ENCODE assay signal across 8 cellular contexts in genomic region chr12:113241191-113242017, GRCh38. TPM values are rescaled to one million over a fixed set of nuclear protein-coding genes. Genes with fewer than 3 reads are reported as not detected.
DNase-seq lines count a peak whose midpoint lies in the region; FAIRE-seq and TF ChIP-seq lines count a peak whose summit lies in the region.

No MANE protein-coding gene starts in this region.

- intact Hi-C loops in CD4-positive, alpha-beta memory T cell (cut with micrococcal nuclease): no loop called here

- no peak overlapping the region for H3K4me2 ChIP-seq in neural progenitor cell

- CTCF ChIA-PET in CD4-positive, alpha-beta memory T cell (lab: Charles Lee; ENCODE audit: partially characterized antibody): interaction anchor here (1.2 to 1.8 kb wide), 2 partner anchors 18 to 35 kb away, joined by 3 to 4 read pairs; no protein-coding TSS in a partner anchor

- no peaks in the 10 kb centered on the region for H3K79me2 ChIP-seq in neural progenitor cell (ENCODE audit: low read depth)

- TF ChIP-seq CTCF in neural progenitor cell (IDR thresholded peaks at IDR 0.05): no peak

- no peak for FAIRE-seq in GM12891 (lab: Jason Lieb, UNC)

- no peaks in the 10 kb centered on the region for H3K9me3 Mint-ChIP-seq in neural progenitor cell
- no peaks in the 10 kb centered on the region for H3K9me3 Mint-ChIP-seq in CD4-positive, alpha-beta memory T cell

- H3K4me1 ChIP-seq in neural progenitor cell: peaks cover 10% of the 10 kb centered on the region
- H3K4me1 ChIP-seq in CD4-positive, alpha-beta memory T cell (ENCODE audit: insufficient read depth, low read length): no peaks in the 10 kb centered on the region

- H3K4me1 Mint-ChIP-seq in neural progenitor cell: peaks cover 65% of the 10 kb centered on the region
- peaks cover 12 to 25% (median 16%) of the 10 kb centered on the region in 4 donors for H3K4me1 Mint-ChIP-seq in CD4-positive, alpha-beta memory T cell

- no peaks in the 10 kb centered on the region for H3K9me3 ChIP-seq in neural progenitor cell (ENCODE audit: low read depth)
- no peaks in the 10 kb centered on the region for H3K9me3 ChIP-seq in CD4-positive, alpha-beta memory T cell (ENCODE audit: control insufficient read depth in 1 of 2, low read length in 2 of 2)

- peak; percentile 92 for DNase-seq in DMS79 treated with DMSO at 0.1 percent for 48 hours (lab: John Stamatoyannopoulos, UW)
- peak; percentile 85 for DNase-seq in NCI-H226
- peak; percentile 88 for DNase-seq in dedifferentiated amniotic fluid mesenchymal stem cell (ENCODE audit: extremely low spot score)
- DNase-seq in neural progenitor cell (ENCODE audit: low spot score): no peak
- no peak for DNase-seq in CD4-positive, alpha-beta memory T cell
- no peak for DNase-seq in RPMI8226
- DNase-seq in GOT3 (lab: John Stamatoyannopoulos, UW): no peak
- DNase-seq in GM12891 (ENCODE audit: insufficient read length, low spot score): no peak

- H3K36me3 ChIP-seq in neural progenitor cell: no peaks in the 10 kb centered on the region
- H3K36me3 ChIP-seq in CD4-positive, alpha-beta memory T cell (ENCODE audit: insufficient read depth, low read length): peaks cover 25% of the 10 kb centered on the region

- POLR2A ChIA-PET in CD4-positive, alpha-beta memory T cell (lab: Charles Lee; ENCODE audit: partially characterized antibody): no interaction called here

- H3K36me3 Mint-ChIP-seq in neural progenitor cell: no peaks in the 10 kb centered on the region
- peaks cover 39 to 43% of the 10 kb centered on the region in 2 donors for H3K36me3 Mint-ChIP-seq in CD4-positive, alpha-beta memory T cell

- H4K20me1 ChIP-seq in neural progenitor cell (ENCODE audit: low read depth): no peaks in the 10 kb centered on the region

- no peak overlapping the region for H3K9ac ChIP-seq in neural progenitor cell

- H3F3A ChIP-seq in neural progenitor cell (ENCODE audit: low read depth): peaks cover 18% of the 10 kb centered on the region

- peak overlapping the region; percentile 69 for H3K27ac Mint-ChIP-seq in neural progenitor cell
- peak overlapping the region in 1 of 7 donors; percentile 53 for H3K27ac Mint-ChIP-seq in CD4-positive, alpha-beta memory T cell

- peaks cover 7% of the 10 kb centered on the region for H3K27me3 Mint-ChIP-seq in neural progenitor cell (ENCODE audit: insufficient read depth, low read depth)
- H3K27me3 Mint-ChIP-seq in CD4-positive, alpha-beta memory T cell: no peaks in the 10 kb centered on the region

- no peak overlapping the region for H3K27ac ChIP-seq in neural progenitor cell
- H3K27ac ChIP-seq in CD4-positive, alpha-beta memory T cell (ENCODE audit: low read depth, low read length): no peak overlapping the region

- H3K27me3 ChIP-seq in neural progenitor cell: no peaks in the 10 kb centered on the region
- H3K27me3 ChIP-seq in CD4-positive, alpha-beta memory T cell (ENCODE audit: insufficient read depth, low read length): no peaks in the 10 kb centered on the region

- H2AFZ ChIP-seq in neural progenitor cell (replicated peaks): no peak overlapping the region

- TF ChIP-seq POLR2A in GM12891 (IDR thresholded peaks at IDR 0.05; ENCODE audit: low read depth, low read length): no peak

- no peak overlapping the region for H3K4me3 Mint-ChIP-seq in neural progenitor cell
- no peak overlapping the region for H3K4me3 Mint-ChIP-seq in CD4-positive, alpha-beta memory T cell

- H3K4me3 ChIP-seq in neural progenitor cell: no peak overlapping the region
- H3K4me3 ChIP-seq in CD4-positive, alpha-beta memory T cell (ENCODE audit: low read length in 2 of 2): no peak overlapping the region

TF ChIP-seq in GM12891, 5 proteins besides CTCF, POLR2A, EP300 and RAD21:
- TF ChIP-seq PAX5 (IDR thresholded peaks at IDR 0.05; ENCODE audit: insufficient read depth, low read length, severe bottlenecking) (no peak), POU2F2 (IDR thresholded peaks at IDR 0.05; ENCODE audit: low read depth, low read length) (no peak)

RNA-seq across cellular contexts. Expression of gene TPCN1, which starts 20.1 kb away (rescaled TPM):
- total RNA-seq in neural progenitor cell (ENCODE audit: low replicate concordance): 12.2 and 19.1 TPM in 2 replicates
- 10 to 100 TPM; 79.8 to 94.2 TPM for total RNA-seq in CD4-positive, alpha-beta memory T cell
- 10 to 100 TPM in 1 of 2 donors, 1 to 10 TPM in 1; 8.5 to 19.9 TPM for polyA plus RNA-seq in CD4-positive, alpha-beta memory T cell
- 16.4 TPM for polyA plus RNA-seq in GM12891 (2012; ENCODE audit: low read depth, missing spikeins)

RNA-seq across cellular contexts. Expression of gene RITA1, which starts 55.9 kb away (rescaled TPM):
- 13.7 and 22.5 TPM in 2 replicates for total RNA-seq in neural progenitor cell (ENCODE audit: low replicate concordance)
- total RNA-seq in CD4-positive, alpha-beta memory T cell: 10 to 100 TPM; 12.8 to 14.2 TPM
- polyA plus RNA-seq in CD4-positive, alpha-beta memory T cell: 10 to 100 TPM; 19.4 to 25.9 TPM
- 15.9 TPM for polyA plus RNA-seq in GM12891 (2012; ENCODE audit: low read depth, missing spikeins)

RNA-seq across cellular contexts. Expression of gene DDX54, which starts 56.1 kb away (rescaled TPM):
- total RNA-seq in neural progenitor cell (ENCODE audit: low replicate concordance): 36.9 and 72.9 TPM in 2 replicates
- total RNA-seq in CD4-positive, alpha-beta memory T cell: 10 to 100 TPM; 64.9 to 69.4 TPM
- 10 to 100 TPM in 1 of 2 donors, 1 to 10 TPM in 1; 9.9 to 39.7 TPM for polyA plus RNA-seq in CD4-positive, alpha-beta memory T cell
- polyA plus RNA-seq in GM12891 (2012; ENCODE audit: low read depth, missing spikeins): 48.2 TPM

Comparison
In these comparisons a context has a peak if more than half of its experiments do, and no peak if none do; other contexts are left out.
1. DNase-seq: peak in DMS79 treated with DMSO at 0.1 percent for 48 hours (single experiment), NCI-H226 (single experiment) and dedifferentiated amniotic fluid mesenchymal stem cell (single experiment); none in neural progenitor cell (single experiment), CD4-positive, alpha-beta memory T cell (0 of 5), RPMI8226 (single experiment), GOT3 (single experiment) and GM12891 (single experiment).